ENCODE assay signal across 18 cellular contexts in genomic region chr11:73229321-73230275, GRCh38. TPM values are rescaled to one million over a fixed set of nuclear protein-coding genes. Genes with fewer than 3 reads are reported as not detected.
DNase-seq lines count a peak whose midpoint lies in the region; ATAC-seq, FAIRE-seq and TF ChIP-seq lines count a peak whose summit lies in the region.
"Had no signal": no experiment of that assay in that cellular context is flagged by ENCODE, and none has a peak within 500 bp of the region (broad histone marks: within the 10 kb centered on the region; RNA-seq: fewer than 3 reads in every experiment).

No MANE protein-coding gene starts in this region.

- intact Hi-C loops in heart left ventricle (cut with DNase I) = no loop called here
- intact Hi-C loops in cardiac septum (cut with DNase I) = no loop called here
- intact Hi-C loops in adrenal gland (cut with DNase I) = loop anchor here in 1 of 2 donors (5.0 kb wide), 1 partner anchor 37 kb away; no protein-coding TSS in a partner anchor

- H3K79me2 ChIP-seq in mesendoderm (ENCODE audit: control insufficient read depth, insufficient read depth, low read length) = no peaks in the 10 kb centered on the region

- no peak for TF ChIP-seq EP300 in suprapubic skin (IDR thresholded peaks at IDR 0.05)

- H4K8ac ChIP-seq in mesendoderm (ENCODE audit: low read depth, low read length) = no peak overlapping the region

- no peak overlapping the region for H3K4me3 ChIP-seq in heart left ventricle
- no peak overlapping the region for H3K4me3 ChIP-seq in adrenal gland
- H3K4me3 ChIP-seq in mesendoderm (ENCODE audit: low read length) = no peak overlapping the region
- H3K4me3 ChIP-seq in suprapubic skin = no peak overlapping the region
- H3K4me3 ChIP-seq: SJCRH30, stomach had no signal

- no peak overlapping the region for H3K18ac ChIP-seq in mesendoderm (ENCODE audit: low read length)

- 49 to 63% (median 54%) methylated on average over 16 to 19 of the region's 19 CpGs for WGBS in heart left ventricle, 4 donors
- 77 to 82% (median 80%) methylated on average over 19 of the region's 19 CpGs for WGBS in adrenal gland, 4 donors
- no CpG with 5 or more reads among the region's 19 CpGs for WGBS in mesendoderm (ENCODE audit: extremely low coverage, insufficient coverage, low lambda C conversion rate)
- WGBS in suprapubic skin = 68% methylated on average over 19 of the region's 19 CpGs

- H3K4me1 Mint-ChIP-seq in HFFc6 (ENCODE audit: low read depth) = no peaks in the 10 kb centered on the region

- H3K36me3 ChIP-seq in heart left ventricle = peaks cover 0 to 6% (median 0%) of the 10 kb centered on the region in 9 donors
- no peaks in the 10 kb centered on the region for H3K36me3 ChIP-seq in adrenal gland (replicated peaks in 1 of 2)
- H3K36me3 ChIP-seq in mesendoderm (ENCODE audit: control insufficient read depth, insufficient read depth, low read length) = no peaks in the 10 kb centered on the region
- peaks cover 3% of the 10 kb centered on the region for H3K36me3 ChIP-seq in suprapubic skin
- H3K36me3 ChIP-seq: SJCRH30, stomach had no signal

- H3K9me3 ChIP-seq in heart left ventricle (no peaks in the 10 kb centered on the region), adrenal gland (replicated peaks in 1 of 3) (no peaks in the 10 kb centered on the region), suprapubic skin (no peaks in the 10 kb centered on the region)
- H3K9me3 ChIP-seq: Caco-2, SJCRH30, stomach had no signal

- H3K4me2 ChIP-seq in mesendoderm (ENCODE audit: low read length) = no peak overlapping the region

- peaks cover 5% of the 10 kb centered on the region for H3K27me3 Mint-ChIP-seq in HFFc6 (ENCODE audit: insufficient read depth)

- no peak overlapping the region for H2AK5ac ChIP-seq in mesendoderm (ENCODE audit: low read length)

- DNase-seq in heart left ventricle = peak in 3 of 5 donors; percentile 38 to 64 (median 52)
- no peak for DNase-seq in cardiac septum (ENCODE audit: low spot score)
- DNase-seq in adrenal gland = peak in 4 of 7 donors; percentile 10 to 38 (median 13)
- no peak for DNase-seq in mesendoderm
- DNase-seq in suprapubic skin (ENCODE audit: low spot score in 2 of 2) = peak; percentile 53 to 71
- no peak for DNase-seq in HFFc6
- no peak for DNase-seq in GM12892 (ENCODE audit: insufficient read length)
- no peak for DNase-seq in NCI-H446 (lab: John Stamatoyannopoulos, UW)
- DNase-seq: GDM1, MM.1S, NCI-H2107, SJCRH30, stomach, T1000 had no signal

- H3K27me3 ChIP-seq in heart left ventricle (no peaks in the 10 kb centered on the region), adrenal gland (no peaks in the 10 kb centered on the region), mesendoderm (ENCODE audit: insufficient read depth, low read length, poor library complexity) (no peaks in the 10 kb centered on the region), suprapubic skin (no peaks in the 10 kb centered on the region)
- H3K27me3 ChIP-seq: SJCRH30, stomach had no signal

- TF ChIP-seq POLR2A in heart left ventricle (IDR thresholded peaks at IDR 0.05) = no peak
- TF ChIP-seq POLR2A in adrenal gland (IDR thresholded peaks at IDR 0.05) = no peak
- no peak for TF ChIP-seq POLR2A in suprapubic skin (IDR thresholded peaks at IDR 0.05)
- no peak for TF ChIP-seq POLR2A in GM12892 (IDR thresholded peaks at IDR 0.05; ENCODE audit: low read depth, low read length)

- H3K36me3 Mint-ChIP-seq in HFFc6 (ENCODE audit: low read depth) = no peaks in the 10 kb centered on the region

- peak overlapping the region; percentile 11 for H3K56ac ChIP-seq in mesendoderm (ENCODE audit: low read length)

- H3K9me3 Mint-ChIP-seq in HFFc6 = no peaks in the 10 kb centered on the region

- H3K4me1 ChIP-seq in heart left ventricle = peaks cover 0 to 53% (median 14%) of the 10 kb centered on the region in 12 donors
- no peaks in the 10 kb centered on the region for H3K4me1 ChIP-seq in adrenal gland (replicated peaks in 1 of 2)
- peaks cover 1% of the 10 kb centered on the region for H3K4me1 ChIP-seq in mesendoderm (ENCODE audit: control insufficient read depth, low read depth, low read length)
- peaks cover 27% of the 10 kb centered on the region for H3K4me1 ChIP-seq in suprapubic skin

- no peak overlapping the region for H2BK5ac ChIP-seq in mesendoderm (ENCODE audit: low read length)

- no peak overlapping the region for H3K9ac ChIP-seq in mesendoderm (ENCODE audit: low read length)

- no peak overlapping the region for H2BK120ac ChIP-seq in mesendoderm (ENCODE audit: low read depth, low read length)

- H3K27ac ChIP-seq in heart left ventricle (peak overlapping the region in 8 of 12 donors; percentile 30 to 64 (median 48)), adrenal gland (no peak overlapping the region), mesendoderm (ENCODE audit: low read depth, low read length) (no peak overlapping the region), suprapubic skin (no peak overlapping the region)
- H3K27ac ChIP-seq: epithelial cell of prostate, SJCRH30, stomach had no signal

- peak in 3 of 4 donors; percentile 23 to 82 (median 55) for ATAC-seq in heart left ventricle

- H2BK15ac ChIP-seq in mesendoderm (replicated peaks; ENCODE audit: low read depth) = no peak overlapping the region

- no peaks in the 10 kb centered on the region for H3K79me1 ChIP-seq in mesendoderm (ENCODE audit: low read length)

- H3K4me3 Mint-ChIP-seq in HFFc6 = no peak overlapping the region

- no peak overlapping the region for H4K5ac ChIP-seq in mesendoderm (ENCODE audit: low read length)

- no peak overlapping the region for H3K23ac ChIP-seq in mesendoderm (ENCODE audit: low read length)

- no peak for FAIRE-seq in GM12892 (lab: Jason Lieb, UNC)

- TF ChIP-seq CTCF in heart left ventricle (IDR thresholded peaks at IDR 0.05) (no peak), adrenal gland (IDR thresholded peaks at IDR 0.05) (no peak), suprapubic skin (IDR thresholded peaks at IDR 0.05) (no peak), HFFc6 (IDR thresholded peaks at IDR 0.05) (no peak)

- no peak overlapping the region for H3K27ac Mint-ChIP-seq in HFFc6

- no peak overlapping the region for H3K4ac ChIP-seq in mesendoderm (ENCODE audit: low read depth, low read length)

RNA-seq across cellular contexts. Expression of gene P2RY2, which starts 11.5 kb away (rescaled TPM):
- total RNA-seq in heart left ventricle = 10 to 100 TPM; 10.2 to 28.3 (median 14.7) TPM
- polyA plus RNA-seq in heart left ventricle = 10 to 100 TPM in 1 of 2 donors, 1 to 10 TPM in 1; 8.5 to 20.0 TPM
- total RNA-seq in cardiac septum = 13.5 TPM
- 10 to 100 TPM in 1 of 8 donors, 1 to 10 TPM in 7; 1.8 to 51.6 (median 8.4) TPM for total RNA-seq in adrenal gland
- polyA plus RNA-seq in adrenal gland = 1 to 10 TPM; 1.3 to 8.7 (median 2.2) TPM
- 0.69 TPM for polyA plus RNA-seq in mesendoderm (2013, experiment 1 of 2)
- polyA plus RNA-seq in mesendoderm (2013, experiment 2 of 2) = 0.78 TPM
- total RNA-seq in suprapubic skin = 10 to 100 TPM in 3 of 4 donors, 1 to 10 TPM in 1; 5.5 to 15.9 (median 12.8) TPM
- under 1 TPM in 5 of 6 experiments, not detected in 1; 0.08 to 0.20 (median 0.16) TPM for total RNA-seq in HFFc6 (2021; fragmentation: NEBNext Ultra II Directional; extraction: Animal tissue kit (Norgen Biotek cat#: 25700))
- not detected for polyA plus RNA-seq in GM12892 (2012; ENCODE audit: missing spikeins)
- total RNA-seq: H4, SJCRH30 had no signal
- polyA plus RNA-seq: AG04450 had no signal

RNA-seq across cellular contexts. Expression of gene P2RY6, which starts 42.5 kb away (rescaled TPM):
- total RNA-seq in heart left ventricle = 10 to 100 TPM in 1 of 9 donors, 1 to 10 TPM in 7, under 1 TPM in 1; 0.56 to 17.7 (median 2.0) TPM
- 1 to 10 TPM; 1.2 to 2.3 TPM for polyA plus RNA-seq in heart left ventricle
- 6.9 TPM for total RNA-seq in cardiac septum
- total RNA-seq in adrenal gland = 1 to 10 TPM; 3.7 to 5.9 (median 4.6) TPM
- polyA plus RNA-seq in adrenal gland = 1 to 10 TPM in 1 of 3 donors, under 1 TPM in 2; 0.75 to 2.3 (median 0.97) TPM
- 0.03 TPM for polyA plus RNA-seq in mesendoderm (2013, experiment 1 of 2)
- 0.07 TPM for polyA plus RNA-seq in mesendoderm (2013, experiment 2 of 2)
- total RNA-seq in suprapubic skin = under 1 TPM in 3 of 4 donors, not detected in 1; 0.38 to 0.89 (median 0.38) TPM
- total RNA-seq in HFFc6 (2021; fragmentation: NEBNext Ultra II Directional; extraction: Animal tissue kit (Norgen Biotek cat#: 25700)) = 1 to 10 TPM in 4 of 6 experiments, under 1 TPM in 2; 0.54 to 2.4 (median 1.9) TPM
- 0.13 TPM for polyA plus RNA-seq in GM12892 (2012; ENCODE audit: missing spikeins)
- total RNA-seq: SJCRH30 had no signal
- polyA plus RNA-seq: AG04450 had no signal

Comparison
In these comparisons a context has a peak if more than half of its experiments do, and no peak if none do; other contexts are left out.
1. DNase-seq: peak in heart left ventricle (3 of 5), adrenal gland (4 of 7) and suprapubic skin (2 of 2); none in cardiac septum (single experiment), mesendoderm (single experiment), HFFc6 (single experiment), GM12892 (single experiment) and NCI-H446 (0 of 2).
2. H3K27ac ChIP-seq: peak in heart left ventricle (8 of 12); none in adrenal gland (0 of 5), mesendoderm (single experiment) and suprapubic skin (single experiment).